In genomic region chr18:61992285-61992684, GRCh38 we compare ENCODE assay signal across 13 cellular contexts.
DNase-seq lines count a peak whose midpoint lies in the region; ATAC-seq, FAIRE-seq and TF ChIP-seq lines count a peak whose summit lies in the region.
"Had no signal": no experiment of that assay in that cellular context is flagged by ENCODE, and none has a peak within 500 bp of the region (broad histone marks: within the 10 kb centered on the region; RNA-seq: fewer than 3 reads in every experiment).

No MANE protein-coding gene starts in this region.

- H3K4me3 Mint-ChIP-seq in chondrocyte (ENCODE audit: unreplicated experiment): peak overlapping the region; percentile 33
- H3K4me3 Mint-ChIP-seq: CD4-positive, alpha-beta T cell; naive B cell had no signal

- H3K79me1 ChIP-seq in mesenchymal stem cell (replicated peaks; ENCODE audit: low read length, poor library complexity, severe bottlenecking): no peaks in the 10 kb centered on the region

- H2BK5ac ChIP-seq in mesenchymal stem cell (ENCODE audit: low read depth, low read length, poor library complexity, severe bottlenecking): no peak overlapping the region

- peak overlapping the region; percentile 87 for H3K27ac Mint-ChIP-seq in chondrocyte (ENCODE audit: unreplicated experiment)
- H3K27ac Mint-ChIP-seq: CD4-positive, alpha-beta T cell had no signal

- H3K9ac ChIP-seq in mesenchymal stem cell (ENCODE audit: low read length): peak overlapping the region; percentile 80

- TF ChIP-seq POLR2A in H54 (IDR thresholded peaks at IDR 0.05; ENCODE audit: low read depth, low read length): no peak

- FAIRE-seq in H54 (lab: Jason Lieb, UNC): no peak

- H2AK5ac ChIP-seq in mesenchymal stem cell (ENCODE audit: low read length, severe bottlenecking): no peak overlapping the region

- WGBS in mesenchymal stem cell: no CpG with 5 or more reads among the region's 1 CpG

- no peak overlapping the region for H2BK120ac ChIP-seq in mesenchymal stem cell (ENCODE audit: low read depth, low read length)

- H3K4me1 Mint-ChIP-seq in chondrocyte (ENCODE audit: low read depth): peaks cover 72% of the 10 kb centered on the region
- H3K4me1 Mint-ChIP-seq: naive B cell had no signal

- H3K23ac ChIP-seq in mesenchymal stem cell (ENCODE audit: low read length in 2 of 2): no peak overlapping the region

- H4K8ac ChIP-seq in mesenchymal stem cell (ENCODE audit: low read length): no peak overlapping the region

- H3K27ac ChIP-seq in mesenchymal stem cell (ENCODE audit: low read length, poor library complexity, severe bottlenecking): peak overlapping the region; percentile 90

- H3K4me3 ChIP-seq in AG09309 (ENCODE audit: control insufficient read depth, low read depth, low read length): no peak overlapping the region
- no peak overlapping the region for H3K4me3 ChIP-seq in mesenchymal stem cell (ENCODE audit: insufficient read depth in 1 of 2, low read depth in 1 of 2, low read length in 2 of 2)

- DNase-seq in AG09309 (ENCODE audit: low read depth) (peak; percentile 25), LHCN-M2 (ENCODE audit: low read depth) (peak; percentile 85), chondrocyte (ENCODE audit: low spot score) (no peak), mesenchymal stem cell (peak; percentile 87), H54 (ENCODE audit: insufficient read length, low spot score) (no peak)
- DNase-seq in stimulated activated CD4-positive, alpha-beta T cell treated with anti-CD3 and anti-CD28 coated beads, Interleukin-2, amount 100 ng/mL, for 24 hours: no peak
- no peak for DNase-seq in activated CD4-positive, alpha-beta T cell treated with anti-CD3 and anti-CD28 coated beads, Interleukin-2, amount 50 U/mL, for 1 hour
- DNase-seq: activated gamma-delta T cell treated with Interleukin-2 at 50 U/mL for 16 hours; CD4-positive, alpha-beta T cell; naive B cell; NCI-H446 treated with DMSO at 0.1 percent for 48 hours; T1000 had no signal

- no peak overlapping the region for H2BK15ac ChIP-seq in mesenchymal stem cell (ENCODE audit: low read depth, poor library complexity, severe bottlenecking)

- H3K14ac ChIP-seq in mesenchymal stem cell (ENCODE audit: low read length in 2 of 2): no peak overlapping the region

- H3K4me1 ChIP-seq in mesenchymal stem cell (ENCODE audit: control insufficient read depth, insufficient read depth, low read depth, low read length): peaks cover 8% of the 10 kb centered on the region

- no peaks in the 10 kb centered on the region for H3K36me3 ChIP-seq in mesenchymal stem cell (ENCODE audit: control insufficient read depth in 1 of 2, insufficient read depth in 2 of 2, low read depth in 1 of 2, low read length in 2 of 2)

- H4K91ac ChIP-seq in mesenchymal stem cell (ENCODE audit: low read length): no peak overlapping the region

- ATAC-seq in GM19351 (IDR thresholded peaks at IDR 0.05; ENCODE audit: unreplicated experiment): no peak

- H2BK12ac ChIP-seq in mesenchymal stem cell (ENCODE audit: low read length in 2 of 2): no peak overlapping the region

- no peak overlapping the region for H3K4ac ChIP-seq in mesenchymal stem cell (ENCODE audit: low read depth in 1 of 2, low read length in 2 of 2)

- no peaks in the 10 kb centered on the region for H3K27me3 ChIP-seq in mesenchymal stem cell (ENCODE audit: control insufficient read depth in 1 of 2, insufficient read depth in 1 of 2, low read length in 2 of 2)

- no peak for TF ChIP-seq CTCF in AG09309 (IDR thresholded peaks at IDR 0.05; ENCODE audit: control insufficient read depth, insufficient read depth, low read depth, low read length, missing control alignments)
- TF ChIP-seq CTCF in chondrocyte (IDR thresholded peaks at IDR 0.05): no peak

- no peak overlapping the region for H3K18ac ChIP-seq in mesenchymal stem cell (ENCODE audit: low read depth in 1 of 2, low read length in 2 of 2)

- H3K36me3 Mint-ChIP-seq in chondrocyte (ENCODE audit: low read depth): peaks cover 2% of the 10 kb centered on the region
- H3K36me3 Mint-ChIP-seq: naive B cell had no signal

- H3K9me3 Mint-ChIP-seq in chondrocyte (ENCODE audit: low read depth): no peaks in the 10 kb centered on the region
- H3K9me3 Mint-ChIP-seq: CD4-positive, alpha-beta T cell had no signal

- no peak overlapping the region for H3K4me2 ChIP-seq in mesenchymal stem cell (ENCODE audit: low read length, poor library complexity, severe bottlenecking)

- no peaks in the 10 kb centered on the region for H3K9me3 ChIP-seq in mesenchymal stem cell (ENCODE audit: control insufficient read depth, low read length)

- no peak overlapping the region for H2AFZ ChIP-seq in mesenchymal stem cell (ENCODE audit: low read depth, low read length)

- no peaks in the 10 kb centered on the region for H3K27me3 Mint-ChIP-seq in chondrocyte (ENCODE audit: low read depth)
- H3K27me3 Mint-ChIP-seq: CD4-positive, alpha-beta T cell had no signal

Comparison
In these comparisons a context has a peak if more than half of its experiments do, and no peak if none do; other contexts are left out.
1. DNase-seq: peak in AG09309 (single experiment), LHCN-M2 (single experiment) and mesenchymal stem cell (single experiment); none in chondrocyte (single experiment), H54 (single experiment), stimulated activated CD4-positive, alpha-beta T cell treated with anti-CD3 and anti-CD28 coated beads, Interleukin-2, amount 100 ng/mL, for 24 hours (0 of 2) and activated CD4-positive, alpha-beta T cell treated with anti-CD3 and anti-CD28 coated beads, Interleukin-2, amount 50 U/mL, for 1 hour (single experiment).